13 cellular contexts compared by ENCODE assay signal in genomic region chr6:74137910-74138309, GRCh38.
DNase-seq lines count a peak whose midpoint lies in the region; ATAC-seq and TF ChIP-seq lines count a peak whose summit lies in the region.
"Had no signal": no experiment of that assay in that cellular context is flagged by ENCODE, and none has a peak within 500 bp of the region (broad histone marks: within the 10 kb centered on the region; RNA-seq: fewer than 3 reads in every experiment).

No MANE protein-coding gene starts in this region.

- no peaks in the 10 kb centered on the region for H4K20me1 ChIP-seq in mammary epithelial cell (ENCODE audit: insufficient read depth, low read length)

- no peaks in the 10 kb centered on the region for H3K36me3 ChIP-seq in mammary epithelial cell (ENCODE audit: insufficient read depth, low read length)

- H3K79me2 ChIP-seq in mammary epithelial cell (ENCODE audit: insufficient read depth, low read length) = no peaks in the 10 kb centered on the region

- H3K9ac ChIP-seq in mammary epithelial cell (ENCODE audit: insufficient read depth, low read length) = no peak overlapping the region

- H3K27ac ChIP-seq in mammary epithelial cell (ENCODE audit: insufficient read depth, low read depth, low read length) (no peak overlapping the region), caudate nucleus (ENCODE audit: low read depth, low read length) (no peak overlapping the region)
- H3K27ac ChIP-seq: VCaP had no signal

- no peaks in the 10 kb centered on the region for H3K9me3 ChIP-seq in mammary epithelial cell (replicated peaks; ENCODE audit: insufficient read depth, low read length)

- no TSS peak for BruUV-seq in mammary epithelial cell (replicated peaks; lab: Mats Ljungman, UMichigan)

- dilution Hi-C loops in mammary epithelial cell (cut with HindIII; ENCODE audit: low sequenced_read_pairs) = no loop called here

- in situ Hi-C loops in mammary epithelial cell (cut with MboI; ENCODE audit: low sequenced_read_pairs in 2 of 2) = no loop called here

- WGBS in mammary epithelial cell (ENCODE audit: low coverage, missing lambda C conversion rate) = 0% methylated on average over 2 of the region's 2 CpGs

- H3K4me2 ChIP-seq in mammary epithelial cell (ENCODE audit: insufficient read depth, low read depth, low read length) = peak overlapping the region; percentile 8

- DNase-seq in AG08396 (ENCODE audit: low spot score) = peak; percentile 27
- peak; percentile 46 for DNase-seq in HS-5 (ENCODE audit: low read depth)
- DNase-seq in mammary epithelial cell = peak; percentile 23
- peak; percentile 4 for DNase-seq in hepatic stellate cell (ENCODE audit: low spot score)
- DNase-seq in caudate nucleus (lab: John Stamatoyannopoulos, UW) = no peak
- no peak for DNase-seq in NCI-H2107 treated with DMSO at 0.1 percent for 48 hours (lab: John Stamatoyannopoulos, UW; ENCODE audit: unreplicated experiment)
- DNase-seq: activated T-cell treated with anti-CD3 and anti-CD28 coated beads, Interleukin-2, amount 50 U/mL, for 4 hours; NCI-H1694 treated with DMSO at 0.1 percent for 48 hours had no signal

- peak overlapping the region; percentile 57 for H2AFZ ChIP-seq in mammary epithelial cell (ENCODE audit: low read depth, low read length)

- no peaks in the 10 kb centered on the region for H3K4me1 ChIP-seq in mammary epithelial cell (ENCODE audit: insufficient read depth, low read length)

- ATAC-seq in GM21717 (IDR thresholded peaks at IDR 0.05; ENCODE audit: unreplicated experiment) = no peak
- ATAC-seq in GM21367 (IDR thresholded peaks at IDR 0.05; ENCODE audit: unreplicated experiment) = no peak
- ATAC-seq: activated T-cell treated with anti-CD3 and anti-CD28 coated beads, Interleukin-2, amount 50 U/mL, for 4 hours; natural killer cell treated with Interleukin-12 subunit alpha and Interleukin-12 subunit beta and Interleukin-15 and Interleukin-18, amount 100 ng/mL, for 72 hours; stimulated activated effector memory CD8-positive, alpha-beta T cell treated with anti-CD3 and anti-CD28 coated beads, Interleukin-12 subunit alpha, Interleukin-12 subunit beta, amount 100 ng/mL, for 72 hours had no signal

- TF ChIP-seq CTCF in mammary epithelial cell (conservative IDR thresholded peaks at IDR 0.05 in 1 of 2, IDR thresholded peaks at IDR 0.05 in 1 of 2; ENCODE audit: extremely low read depth in 1 of 2, insufficient read depth in 1 of 2, low read depth in 1 of 2, low read length in 2 of 2) = no peak

- H3K4me3 ChIP-seq in mammary epithelial cell (replicated peaks in 1 of 3; ENCODE audit: insufficient read depth in 1 of 3, low read depth in 2 of 3, low read length in 3 of 3) = no peak overlapping the region

- H3K27me3 ChIP-seq in mammary epithelial cell (ENCODE audit: insufficient read depth, low read length) = no peaks in the 10 kb centered on the region

- intact Hi-C loops in mammary epithelial cell (cut with micrococcal nuclease) = no loop called here

- CTCF ChIA-PET in mammary epithelial cell (lab: Charles Lee; ENCODE audit: low non-redundant PET) = no interaction called here

Comparison
In these comparisons a context has a peak if more than half of its experiments do, and no peak if none do; other contexts are left out.
1. DNase-seq: peak in AG08396 (single experiment), HS-5 (single experiment), mammary epithelial cell (single experiment) and hepatic stellate cell (single experiment); none in caudate nucleus (0 of 61) and NCI-H2107 treated with DMSO at 0.1 percent for 48 hours (single experiment).